22 cellular contexts compared by ENCODE assay signal in genomic region chr7:13489386-13489785, GRCh38.
"Had no signal": no experiment of that assay in that cellular context is flagged by ENCODE, and none has a peak within 500 bp of the region (broad histone marks: within the 10 kb centered on the region; RNA-seq: fewer than 3 reads in every experiment).

No MANE protein-coding gene starts in this region.

- H3K27me3 ChIP-seq: MG63 had no signal

- ATAC-seq: HepG2 had no signal

- H3K9ac ChIP-seq: SK-N-SH had no signal

- DNase-seq: IMR-90, Karpas-422, KG1, MG63, NCI-H1092, NCI-H1105 treated with DMSO at 0.1 percent for 48 hours, NCI-H1417 treated with DMSO at 0.1 percent for 48 hours, NCI-H146, NCI-H1694 treated with DMSO at 0.1 percent for 48 hours, NCI-H1930, NCI-H2081, NCI-H2107, NCI-H345, NCI-H446 treated with DMSO at 0.1 percent for 48 hours, NCI-H510A treated with DMSO at 0.1 percent for 48 hours, NCI-H526, Right ventricle myocardium superior, RPMI8226, SIG-M5, SK-N-SH, SW 1271 had no signal

- H3K36me3 ChIP-seq: MG63 had no signal

- H3K9me3 ChIP-seq: MG63, SK-N-SH had no signal

- H3K4me2 ChIP-seq: SK-N-SH had no signal

- H3K4me3 ChIP-seq: MG63 had no signal
